ENCODE assay signal across 8 cellular contexts in the genomic region with DNA sequence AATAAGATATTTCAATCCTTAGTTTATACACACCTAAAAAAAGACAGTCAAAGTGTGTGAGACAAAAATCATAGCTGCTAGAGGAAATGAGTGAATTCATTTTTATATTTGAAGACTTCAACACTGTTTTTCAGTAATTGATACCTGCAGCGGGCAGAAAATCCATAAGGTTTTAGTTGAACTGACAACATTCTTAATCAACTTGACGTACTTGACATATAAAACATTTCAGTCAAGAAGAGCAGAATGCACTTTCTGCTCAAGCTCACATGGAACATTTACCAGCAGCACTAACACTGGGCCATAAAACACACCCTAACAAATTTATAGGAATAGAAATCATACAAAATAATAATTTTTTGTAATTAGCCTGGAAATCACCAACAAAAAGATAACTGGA.
"Had no signal": no experiment of that assay in that cellular context is flagged by ENCODE, and none has a peak within 500 bp of the region (broad histone marks: within the 10 kb centered on the region; RNA-seq: fewer than 3 reads in every experiment).

No MANE protein-coding gene starts in this region.

- ATAC-seq: HepG2, K562 had no signal

- H3K27ac Mint-ChIP-seq: IgD-negative memory B cell had no signal

- H3K4me1 Mint-ChIP-seq: IgD-negative memory B cell had no signal

- H3K4me3 Mint-ChIP-seq: IgD-negative memory B cell had no signal

- H3K27me3 Mint-ChIP-seq: IgD-negative memory B cell had no signal

- H3K36me3 Mint-ChIP-seq: IgD-negative memory B cell had no signal

- FAIRE-seq: HepG2, HTR-8/SVneo, K562 had no signal

- H3K27ac ChIP-seq: HL-60 had no signal

- H3K4me3 ChIP-seq: K562 had no signal

- DNase-seq: IMR-90, KBM-7, KG1 had no signal
